Comparison of ENCODE assay signal across 15 cellular contexts in genomic region chr13:111844682-111845081, GRCh38.
"Had no signal": no experiment of that assay in that cellular context is flagged by ENCODE, and none has a peak within 500 bp of the region (broad histone marks: within the 10 kb centered on the region; RNA-seq: fewer than 3 reads in every experiment).

No MANE protein-coding gene starts in this region.

- H3K36me3 ChIP-seq: suprapubic skin, thyroid gland had no signal

- FAIRE-seq: colon, islet of Langerhans, small intestine had no signal

- H3K27me3 ChIP-seq: foreskin keratinocyte, thyroid gland had no signal

- H3K36me3 Mint-ChIP-seq: naive thymus-derived CD8-positive, alpha-beta T cell had no signal

- H3K9me3 ChIP-seq: suprapubic skin, thyroid gland had no signal

- H3K27ac ChIP-seq: foreskin keratinocyte, suprapubic skin, thyroid gland had no signal

- DNase-seq: cerebellar nuclear complex; foreskin keratinocyte; hippocampal formation; mammary epithelial cell; naive thymus-derived CD8-positive, alpha-beta T cell; posterior cingulate gyrus; small intestine; stimulated activated CD4-positive, alpha-beta T cell treated with anti-CD3 and anti-CD28 coated beads, Interleukin-12 subunit alpha, Interleukin-12 subunit beta, amount 100 ng/mL, for 4 hours; stimulated activated naive CD8-positive, alpha-beta T cell treated with anti-CD3 and anti-CD28 coated beads, Interleukin-15, Interleukin-2, amounts not matched to agents 100 U/mL and 50 U/mL, for 24 hours; thyroid gland had no signal

- H3K4me1 ChIP-seq: foreskin keratinocyte, suprapubic skin, thyroid gland had no signal

- ATAC-seq: foreskin keratinocyte; left lobe of liver; naive thymus-derived CD8-positive, alpha-beta T cell; stimulated activated naive CD8-positive, alpha-beta T cell treated with anti-CD3 and anti-CD28 coated beads, Interleukin-15, Interleukin-2, amounts not matched to agents 100 U/mL and 50 U/mL, for 24 hours had no signal

- H3K4me3 Mint-ChIP-seq: dendritic cell treated with granulocyte-macrophage colony-stimulating factor and Interleukin-4, amounts not matched to agents 40 ng/mL and 50 ng/mL, for 4 days; naive thymus-derived CD8-positive, alpha-beta T cell had no signal

- H3K27ac Mint-ChIP-seq: dendritic cell treated with granulocyte-macrophage colony-stimulating factor and Interleukin-4, amounts not matched to agents 40 ng/mL and 50 ng/mL, for 4 days; naive thymus-derived CD8-positive, alpha-beta T cell had no signal

- H3K4me3 ChIP-seq: suprapubic skin, thyroid gland had no signal
